In genomic region chrX:151488677-151489076, GRCh38 we compare ENCODE assay signal across 9 cellular contexts.
DNase-seq lines count a peak whose midpoint lies in the region; ATAC-seq, FAIRE-seq and TF ChIP-seq lines count a peak whose summit lies in the region.
"Had no signal": no experiment of that assay in that cellular context is flagged by ENCODE, and none has a peak within 500 bp of the region (broad histone marks: within the 10 kb centered on the region; RNA-seq: fewer than 3 reads in every experiment).

No MANE protein-coding gene starts in this region.

- TF ChIP-seq CTCF in DND-41 (IDR thresholded peaks at IDR 0.05; ENCODE audit: borderline replicate concordance, extremely low read depth, low read length, poor library complexity, severe bottlenecking) (peak; percentile 50), GM12878 (IDR thresholded peaks at IDR 0.05 in 2 of 3, conservative IDR thresholded peaks at IDR 0.05 in 1 of 3; ENCODE audit: control insufficient read depth in 2 of 3, extremely low read depth in 1 of 3, insufficient read depth in 1 of 3, low read depth in 3 of 3, low read length in 3 of 3) (peak; percentile 46 to 58 (median 54); a peak in 5 of 6 replicates)

- H3K9ac ChIP-seq in DND-41 (ENCODE audit: low read depth, low read length): no peak overlapping the region
- no peak overlapping the region for H3K9ac ChIP-seq in GM12878 (ENCODE audit: control insufficient read depth, insufficient read depth, low read length)

- BruUV-seq in GM12878 (replicated peaks; lab: Mats Ljungman, UMichigan): no TSS peak

- intact Hi-C loops in GM12878 (cut with micrococcal nuclease; ENCODE audit: unreplicated experiment): loop anchor here (1.0 kb wide), 1 partner anchor 337 kb away; no protein-coding TSS in a partner anchor

- FAIRE-seq in GM12878 (lab: Jason Lieb, UNC): no peak

- CTCF ChIA-PET in GM12878 (lab: Yijun Ruan, JAX): interaction anchor here (1.4 kb wide), 1 partner anchor 128 kb away, joined by 4 read pairs; no protein-coding TSS in a partner anchor

- SMC1A ChIA-PET in GM12878 (lab: Charles Lee; ENCODE audit: uncharacterized antibody, unreplicated experiment): no interaction called here

- RAD21 ChIA-PET in GM12878 (lab: Charles Lee; ENCODE audit: unreplicated experiment): no interaction called here

- POLR2A ChIA-PET in GM12878 (lab: Charles Lee): no interaction called here

- peak; percentile 44; the same call in 1 of the 3 replicates for ATAC-seq in DND-41 (ENCODE audit: insufficient read depth, low read depth)
- ATAC-seq in GM19468 (IDR thresholded peaks at IDR 0.05; ENCODE audit: extremely low read depth, unreplicated experiment): peak; percentile 76
- ATAC-seq in GM12878: peak; percentile 78
- ATAC-seq in HG03196 (IDR thresholded peaks at IDR 0.05; ENCODE audit: unreplicated experiment): no peak
- ATAC-seq in GM19023 (IDR thresholded peaks at IDR 0.05; ENCODE audit: unreplicated experiment): no peak

- no peaks in the 10 kb centered on the region for H4K20me1 ChIP-seq in DND-41 (ENCODE audit: insufficient read depth, low read length)
- H4K20me1 ChIP-seq in GM12878 (ENCODE audit: control insufficient read depth, insufficient read depth): no peaks in the 10 kb centered on the region

- H3K79me2 ChIP-seq in DND-41 (ENCODE audit: insufficient read depth, low read length): no peaks in the 10 kb centered on the region
- H3K79me2 ChIP-seq in GM12878 (ENCODE audit: control insufficient read depth, insufficient read depth, low read length): no peaks in the 10 kb centered on the region

- H3K9me3 ChIP-seq in DND-41 (ENCODE audit: insufficient read depth, low read length, severe bottlenecking): no peaks in the 10 kb centered on the region
- H3K9me3 ChIP-seq in GM12878 (replicated peaks; ENCODE audit: control insufficient read depth, insufficient read depth, low read length): no peaks in the 10 kb centered on the region

- TF ChIP-seq POLR2A in GM12878 (IDR thresholded peaks at IDR 0.05; ENCODE audit: low read depth, low read length): no peak

- H2AFZ ChIP-seq in DND-41 (ENCODE audit: low read depth, low read length) (no peak overlapping the region), GM12878 (ENCODE audit: control insufficient read depth, low read depth, low read length) (no peak overlapping the region)

- peak; percentile 55 for TF ChIP-seq RAD21 in GM12878 (IDR thresholded peaks at IDR 0.05; ENCODE audit: insufficient read depth, low read depth, low read length)

- WGBS in GM12878 (ENCODE audit: insufficient coverage, insufficient replicate concordance, low lambda C conversion rate, missing lambda C conversion rate): 0% methylated on average over 2 of the region's 2 CpGs

- DNase-seq in DND-41 (peak; percentile 9), NAMALWA (ENCODE audit: low spot score) (peak; percentile 43), GM12878 (ENCODE audit: low read depth, low spot score) (no peak), GOT3 (lab: John Stamatoyannopoulos, UW) (no peak)
- DNase-seq in effector CD8-positive, alpha-beta T cell (lab: John Stamatoyannopoulos, UW): no peak

- H3K27ac ChIP-seq in DND-41 (ENCODE audit: low read length) (no peak overlapping the region), GM12878 (ENCODE audit: control insufficient read depth, insufficient read depth) (no peak overlapping the region)
- H3K27ac ChIP-seq: cardiac muscle cell had no signal

- in situ Hi-C loops in GM12878 (cut with MboI): no loop called here

- H3K4me1 ChIP-seq in DND-41 (ENCODE audit: insufficient read depth, low read length) (no peaks in the 10 kb centered on the region), GM12878 (ENCODE audit: control insufficient read depth, insufficient read depth, low read length) (no peaks in the 10 kb centered on the region)

- no peak for TF ChIP-seq EP300 in GM12878 (IDR thresholded peaks at IDR 0.05; ENCODE audit: borderline replicate concordance in 1 of 2, control insufficient read depth in 1 of 2, low read depth in 2 of 2, low read length in 2 of 2)

- H3K27me3 ChIP-seq in DND-41 (ENCODE audit: insufficient read depth, low read length, poor library complexity) (no peaks in the 10 kb centered on the region), GM12878 (replicated peaks in 1 of 2; ENCODE audit: control insufficient read depth in 2 of 2, insufficient read depth in 2 of 2, low read length in 1 of 2) (no peaks in the 10 kb centered on the region)
- H3K27me3 ChIP-seq: cardiac muscle cell had no signal

- no peak overlapping the region for H3K4me3 ChIP-seq in DND-41 (ENCODE audit: low read depth in 1 of 2, low read length in 2 of 2)
- no peak overlapping the region for H3K4me3 ChIP-seq in GM12878
- H3K4me3 ChIP-seq: cardiac muscle cell had no signal

- H3K36me3 ChIP-seq in DND-41 (ENCODE audit: insufficient read depth, low read length) (no peaks in the 10 kb centered on the region), GM12878 (ENCODE audit: control insufficient read depth in 2 of 2, insufficient read depth in 2 of 2, low read length in 1 of 2) (no peaks in the 10 kb centered on the region)
- H3K36me3 ChIP-seq: cardiac muscle cell had no signal

- H3K4me2 ChIP-seq in DND-41 (ENCODE audit: insufficient read depth, low read length) (no peak overlapping the region), GM12878 (ENCODE audit: control insufficient read depth, insufficient read depth) (no peak overlapping the region)

TF ChIP-seq in GM12878, 131 proteins besides CTCF, POLR2A, EP300 and RAD21:
- TF ChIP-seq SMC3 (IDR thresholded peaks at IDR 0.05; ENCODE audit: borderline replicate concordance, low read length) (peak; percentile 46; the same call in 1 of the 2 replicates), TARDBP (IDR thresholded peaks at IDR 0.05; ENCODE audit: borderline replicate concordance) (no peak)

Comparison
In these comparisons a context has a peak if more than half of its experiments do, and no peak if none do; other contexts are left out.
1. ATAC-seq: peak in DND-41 (single experiment), GM19468 (single experiment) and GM12878 (single experiment); none in HG03196 (single experiment) and GM19023 (single experiment).
2. DNase-seq: peak in DND-41 (single experiment) and NAMALWA (single experiment); none in GM12878 (single experiment), GOT3 (single experiment) and effector CD8-positive, alpha-beta T cell (single experiment).